ENCODE assay signal across 27 cellular contexts in genomic region chr14:85316701-85317100, GRCh38.
DNase-seq lines count a peak whose midpoint lies in the region; ATAC-seq, FAIRE-seq and TF ChIP-seq lines count a peak whose summit lies in the region.
"Had no signal": no experiment of that assay in that cellular context is flagged by ENCODE, and none has a peak within 500 bp of the region (broad histone marks: within the 10 kb centered on the region; RNA-seq: fewer than 3 reads in every experiment).

No MANE protein-coding gene starts in this region.

- no peaks in the 10 kb centered on the region for H3K36me3 Mint-ChIP-seq in MCF 10A (ENCODE audit: insufficient read depth, unreplicated experiment)
- H3K36me3 Mint-ChIP-seq: activated CD8-positive, alpha-beta memory T cell treated with anti-CD3 and anti-CD28 coated beads, Interleukin-2, amount 10 ng/mL, durations not matched to agents 7 days and 5 days; activated naive CD4-positive, alpha-beta T cell treated with anti-CD3 and anti-CD28 coated beads, Interleukin-2, amount 10 ng/mL, durations not matched to agents 7 days and 5 days had no signal

- no peaks in the 10 kb centered on the region for H3K9me3 ChIP-seq in mammary epithelial cell (replicated peaks; ENCODE audit: insufficient read depth, low read length)
- H3K9me3 ChIP-seq: Peyer's patch, prostate gland, tibial nerve had no signal

- CTCF ChIA-PET in mammary epithelial cell (lab: Charles Lee; ENCODE audit: low non-redundant PET) = no interaction called here
- CTCF ChIA-PET in MCF 10A (lab: Yijun Ruan, JAX) = interaction anchor here (0.5 kb wide), 1 partner anchor 87 kb away, joined by 5 read pairs; no protein-coding TSS in a partner anchor

- no peak for FAIRE-seq in GM19239 (lab: Jason Lieb, UNC)
- FAIRE-seq: HTR-8/SVneo had no signal

- TF ChIP-seq CTCF in mammary epithelial cell (conservative IDR thresholded peaks at IDR 0.05 in 1 of 2, IDR thresholded peaks at IDR 0.05 in 1 of 2; ENCODE audit: extremely low read depth in 1 of 2, insufficient read depth in 1 of 2, low read depth in 1 of 2, low read length in 2 of 2) = no peak
- TF ChIP-seq CTCF in MCF 10A (IDR thresholded peaks at IDR 0.05; ENCODE audit: unreplicated experiment) = no peak
- TF ChIP-seq CTCF in fibroblast of villous mesenchyme (IDR thresholded peaks at IDR 0.05; ENCODE audit: insufficient read depth, low read depth, low read length) = no peak

- peaks cover 11% of the 10 kb centered on the region for H3K4me1 ChIP-seq in mammary epithelial cell (ENCODE audit: insufficient read depth, low read length)
- H3K4me1 ChIP-seq: esophagus muscularis mucosa, Peyer's patch, prostate gland had no signal

- peak overlapping the region; percentile 20 for H2AFZ ChIP-seq in mammary epithelial cell (ENCODE audit: low read depth, low read length)

- H3K4me2 ChIP-seq in mammary epithelial cell (ENCODE audit: insufficient read depth, low read depth, low read length) = no peak overlapping the region
- H3K4me2 ChIP-seq: KMS-11 had no signal

- DNase-seq in mammary epithelial cell (peak; percentile 11), MCF 10A (ENCODE audit: unreplicated experiment) (no peak), fibroblast of villous mesenchyme (ENCODE audit: low read depth) (peak; percentile 69), GM19239 (ENCODE audit: insufficient read length, low spot score) (no peak), SIG-M5 treated with dmso at 0.1 percent for 504 hours (lab: John Stamatoyannopoulos, UW; ENCODE audit: unreplicated experiment) (no peak)
- no peak for DNase-seq in activated CD4-positive, alpha-beta T cell treated with anti-CD3 and anti-CD28 coated beads for 4 hours
- no peak for DNase-seq in stimulated activated CD4-positive, alpha-beta T cell treated with anti-CD3 and anti-CD28 coated beads, Interleukin-12 subunit alpha, Interleukin-12 subunit beta, amount 100 ng/mL, for 4 hours
- DNase-seq: activated CD4-positive, alpha-beta T cell treated with anti-CD3 and anti-CD28 coated beads, Interleukin-2, amount 10 ng/mL, durations not matched to agents 24 days and 14 days; activated CD8-positive, alpha-beta memory T cell treated with anti-CD3 and anti-CD28 coated beads, Interleukin-2, amount 10 ng/mL, durations not matched to agents 7 days and 5 days; activated naive CD4-positive, alpha-beta T cell treated with anti-CD3 and anti-CD28 coated beads, Interleukin-2, amount 10 ng/mL, durations not matched to agents 7 days and 5 days; activated T-cell treated with anti-CD3 and anti-CD28 coated beads, Interleukin-2, amount 50 U/mL, for 72 hours; cortex of kidney; DMS53; head of caudate nucleus; NCI-H1694 treated with DMSO at 0.1 percent for 48 hours; NCI-H2171; NCI-H524; Peyer's patch had no signal

- POLR2A ChIA-PET in MCF 10A (lab: Yijun Ruan, JAX) = no interaction called here

- 70% methylated on average over 2 of the region's 2 CpGs for WGBS in mammary epithelial cell (ENCODE audit: low coverage, missing lambda C conversion rate)

- no peaks in the 10 kb centered on the region for H3K36me3 ChIP-seq in mammary epithelial cell (ENCODE audit: insufficient read depth, low read length)
- H3K36me3 ChIP-seq: cardiac muscle cell, esophagus muscularis mucosa, Peyer's patch, prostate gland, tibial nerve had no signal

- no TSS peak for BruUV-seq in mammary epithelial cell (replicated peaks; lab: Mats Ljungman, UMichigan)
- no TSS peak for BruUV-seq in MCF 10A (replicated peaks; lab: Mats Ljungman, UMichigan)

- no peak overlapping the region for H3K4me3 Mint-ChIP-seq in MCF 10A (ENCODE audit: unreplicated experiment)
- H3K4me3 Mint-ChIP-seq: activated CD4-positive, alpha-beta T cell treated with anti-CD3 and anti-CD28 coated beads, Interleukin-2, amount 10 ng/mL, durations not matched to agents 24 days and 14 days; activated CD8-positive, alpha-beta memory T cell treated with anti-CD3 and anti-CD28 coated beads, Interleukin-2, amount 10 ng/mL, durations not matched to agents 7 days and 5 days; activated naive CD4-positive, alpha-beta T cell treated with anti-CD3 and anti-CD28 coated beads, Interleukin-2, amount 10 ng/mL, durations not matched to agents 7 days and 5 days; activated T-cell treated with anti-CD3 and anti-CD28 coated beads, Interleukin-2, amount 50 U/mL, for 72 hours had no signal

- H3K27me3 ChIP-seq in mammary epithelial cell (ENCODE audit: insufficient read depth, low read length) = no peaks in the 10 kb centered on the region
- H3K27me3 ChIP-seq: cardiac muscle cell, esophagus muscularis mucosa, Peyer's patch, tibial nerve had no signal

- intact Hi-C loops in mammary epithelial cell (cut with micrococcal nuclease) (no loop called here), MCF 10A (cut with micrococcal nuclease) (no loop called here)

- no peaks in the 10 kb centered on the region for H3K27me3 Mint-ChIP-seq in MCF 10A (ENCODE audit: insufficient read depth, unreplicated experiment)
- H3K27me3 Mint-ChIP-seq: activated CD4-positive, alpha-beta T cell treated with anti-CD3 and anti-CD28 coated beads, Interleukin-2, amount 10 ng/mL, durations not matched to agents 24 days and 14 days; activated CD8-positive, alpha-beta memory T cell treated with anti-CD3 and anti-CD28 coated beads, Interleukin-2, amount 10 ng/mL, durations not matched to agents 7 days and 5 days; activated naive CD4-positive, alpha-beta T cell treated with anti-CD3 and anti-CD28 coated beads, Interleukin-2, amount 10 ng/mL, durations not matched to agents 7 days and 5 days had no signal

- ATAC-seq in SK-N-SH treated with all-trans-retinoic acid at 6 μM for 48 hours = peak; percentile 45
- ATAC-seq: activated CD8-positive, alpha-beta memory T cell treated with anti-CD3 and anti-CD28 coated beads, Interleukin-2, amount 10 ng/mL, durations not matched to agents 7 days and 5 days; activated T-cell treated with anti-CD3 and anti-CD28 coated beads, Interleukin-2, amount 50 U/mL, for 72 hours had no signal

- no peak overlapping the region for H3K27ac Mint-ChIP-seq in MCF 10A (ENCODE audit: low read depth, unreplicated experiment)
- H3K27ac Mint-ChIP-seq: activated CD4-positive, alpha-beta T cell treated with anti-CD3 and anti-CD28 coated beads, Interleukin-2, amount 10 ng/mL, durations not matched to agents 24 days and 14 days; activated CD8-positive, alpha-beta memory T cell treated with anti-CD3 and anti-CD28 coated beads, Interleukin-2, amount 10 ng/mL, durations not matched to agents 7 days and 5 days; activated naive CD4-positive, alpha-beta T cell treated with anti-CD3 and anti-CD28 coated beads, Interleukin-2, amount 10 ng/mL, durations not matched to agents 7 days and 5 days; activated T-cell treated with anti-CD3 and anti-CD28 coated beads, Interleukin-2, amount 50 U/mL, for 72 hours had no signal

- H3K79me2 ChIP-seq in mammary epithelial cell (ENCODE audit: insufficient read depth, low read length) = no peaks in the 10 kb centered on the region

- dilution Hi-C loops in mammary epithelial cell (cut with HindIII; ENCODE audit: low sequenced_read_pairs) = no loop called here

- H3K9me3 Mint-ChIP-seq in MCF 10A (ENCODE audit: unreplicated experiment) = no peaks in the 10 kb centered on the region
- H3K9me3 Mint-ChIP-seq: activated CD4-positive, alpha-beta T cell treated with anti-CD3 and anti-CD28 coated beads, Interleukin-2, amount 10 ng/mL, durations not matched to agents 24 days and 14 days; activated naive CD4-positive, alpha-beta T cell treated with anti-CD3 and anti-CD28 coated beads, Interleukin-2, amount 10 ng/mL, durations not matched to agents 7 days and 5 days had no signal

- no peak overlapping the region for H3K27ac ChIP-seq in mammary epithelial cell (ENCODE audit: insufficient read depth, low read depth, low read length)
- H3K27ac ChIP-seq: 22Rv1, cardiac muscle cell, esophagus muscularis mucosa, KMS-11, Peyer's patch, prostate gland, tibial nerve, VCaP had no signal

- no peak overlapping the region for H3K9ac ChIP-seq in mammary epithelial cell (ENCODE audit: insufficient read depth, low read length)
- H3K9ac ChIP-seq: KMS-11 had no signal

- in situ Hi-C loops in mammary epithelial cell (cut with MboI; ENCODE audit: low sequenced_read_pairs in 2 of 2) = no loop called here

- no peaks in the 10 kb centered on the region for H4K20me1 ChIP-seq in mammary epithelial cell (ENCODE audit: insufficient read depth, low read length)

- H3K4me3 ChIP-seq in mammary epithelial cell (replicated peaks in 1 of 3; ENCODE audit: insufficient read depth in 1 of 3, low read depth in 2 of 3, low read length in 3 of 3) (no peak overlapping the region), fibroblast of villous mesenchyme (ENCODE audit: low read depth, low read length) (no peak overlapping the region)
- H3K4me3 ChIP-seq: cardiac muscle cell, esophagus muscularis mucosa, Peyer's patch, prostate gland, tibial nerve had no signal

- peaks cover 7% of the 10 kb centered on the region for H3K4me1 Mint-ChIP-seq in MCF 10A (ENCODE audit: insufficient read depth, unreplicated experiment)
- H3K4me1 Mint-ChIP-seq: activated CD4-positive, alpha-beta T cell treated with anti-CD3 and anti-CD28 coated beads, Interleukin-2, amount 10 ng/mL, durations not matched to agents 24 days and 14 days; activated CD8-positive, alpha-beta memory T cell treated with anti-CD3 and anti-CD28 coated beads, Interleukin-2, amount 10 ng/mL, durations not matched to agents 7 days and 5 days; activated naive CD4-positive, alpha-beta T cell treated with anti-CD3 and anti-CD28 coated beads, Interleukin-2, amount 10 ng/mL, durations not matched to agents 7 days and 5 days had no signal

TF ChIP-seq in SK-N-SH treated with all-trans-retinoic acid at 6 μM for 48 hours, 23 proteins besides CTCF, POLR2A, EP300 and RAD21:
- TF ChIP-seq ZNF8 (CRISPR knock-in tag; IDR thresholded peaks at IDR 0.05) = no peak

Comparison
In these comparisons a context has a peak if more than half of its experiments do, and no peak if none do; other contexts are left out.
1. DNase-seq: peak in mammary epithelial cell (single experiment) and fibroblast of villous mesenchyme (single experiment); none in MCF 10A (single experiment), GM19239 (single experiment), activated CD4-positive, alpha-beta T cell treated with anti-CD3 and anti-CD28 coated beads for 4 hours (0 of 2), SIG-M5 treated with dmso at 0.1 percent for 504 hours (single experiment) and stimulated activated CD4-positive, alpha-beta T cell treated with anti-CD3 and anti-CD28 coated beads, Interleukin-12 subunit alpha, Interleukin-12 subunit beta, amount 100 ng/mL, for 4 hours (single experiment).